Comparison of ENCODE assay signal across 18 cellular contexts in the genomic region with DNA sequence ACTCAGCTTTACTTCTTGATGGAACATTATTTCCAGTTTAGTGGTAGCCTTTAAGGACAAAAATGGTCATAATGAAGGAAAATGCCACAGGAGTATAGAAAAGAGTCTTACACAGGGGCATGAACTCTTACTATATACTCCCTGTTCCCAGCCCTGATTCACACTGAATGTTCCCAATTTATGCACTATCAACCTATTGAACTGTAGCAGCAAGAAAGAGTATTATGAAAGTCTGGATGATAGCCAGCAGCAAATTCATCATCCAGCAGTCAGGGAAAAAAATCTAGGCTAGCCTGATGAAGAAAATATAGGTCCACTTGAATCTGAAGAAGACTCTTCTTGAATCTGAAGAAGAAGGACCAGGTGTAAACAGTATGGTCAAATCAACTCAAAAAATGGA.
DNase-seq lines count a peak whose midpoint lies in the region; ATAC-seq, FAIRE-seq and TF ChIP-seq lines count a peak whose summit lies in the region.
"Had no signal": no experiment of that assay in that cellular context is flagged by ENCODE, and none has a peak within 500 bp of the region (broad histone marks: within the 10 kb centered on the region; RNA-seq: fewer than 3 reads in every experiment).

No MANE protein-coding gene starts in this region.

- no peak for ATAC-seq in GM21390 (IDR thresholded peaks at IDR 0.05; ENCODE audit: unreplicated experiment)
- ATAC-seq: Right ventricle myocardium inferior had no signal

- no peaks in the 10 kb centered on the region for H3K36me3 ChIP-seq in bronchial epithelial cell (ENCODE audit: control insufficient read depth, insufficient read depth, low read length)
- H3K36me3 ChIP-seq: SJSA1 had no signal

- CTCF ChIA-PET in AG04449 (lab: Yijun Ruan, JAX), result no interaction called here

- H3K27me3 ChIP-seq in bronchial epithelial cell (ENCODE audit: control insufficient read depth, insufficient read depth, low read length), result no peaks in the 10 kb centered on the region
- H3K27me3 ChIP-seq: SJSA1 had no signal

- DNase-seq in AG04449 (ENCODE audit: low read depth, low spot score) (peak; percentile 23), NCI-H446 treated with DMSO at 0.1 percent for 48 hours (lab: John Stamatoyannopoulos, UW) (peak; percentile 10), bronchial epithelial cell (ENCODE audit: low read depth) (peak; percentile 8), iris pigment epithelial cell (ENCODE audit: low read depth) (peak; percentile 67), GF-D8 (lab: John Stamatoyannopoulos, UW) (no peak)
- DNase-seq in stimulated activated CD4-positive, alpha-beta T cell treated with anti-CD3 and anti-CD28 coated beads, Interleukin-1b, Interleukin-23, amount 100 ng/mL, for 48 hours, result no peak
- DNase-seq: MV-4-11, NCI-H187 treated with DMSO at 0.1 percent for 48 hours, NCI-H345, NCI-H526 had no signal

- no peak for FAIRE-seq in bronchial epithelial cell (lab: Jason Lieb, UNC)
- FAIRE-seq: A204.1, G401.6, GM18507, H1, HTR-8/SVneo had no signal

- no peak for TF ChIP-seq CTCF in AG04449 (IDR thresholded peaks at IDR 0.05; ENCODE audit: insufficient read depth, low read length, missing control alignments)
- TF ChIP-seq CTCF in bronchial epithelial cell (IDR thresholded peaks at IDR 0.05; ENCODE audit: insufficient read depth, low read length, severe bottlenecking), result no peak

- H3K4me3 ChIP-seq in AG04449 (ENCODE audit: low read depth, low read length), result no peak overlapping the region
- H3K4me3 ChIP-seq in bronchial epithelial cell (ENCODE audit: low read depth, low read length), result no peak overlapping the region
- H3K4me3 ChIP-seq: SJSA1 had no signal

- POLR2A ChIA-PET in AG04449 (lab: Yijun Ruan, JAX), result no interaction called here

Comparison
In these comparisons a context has a peak if more than half of its experiments do, and no peak if none do; other contexts are left out.
1. DNase-seq: peak in AG04449 (single experiment), NCI-H446 treated with DMSO at 0.1 percent for 48 hours (single experiment), bronchial epithelial cell (single experiment) and iris pigment epithelial cell (single experiment); none in stimulated activated CD4-positive, alpha-beta T cell treated with anti-CD3 and anti-CD28 coated beads, Interleukin-1b, Interleukin-23, amount 100 ng/mL, for 48 hours (single experiment) and GF-D8 (single experiment).